ENCODE assay signal across 8 cellular contexts in the genomic region with DNA sequence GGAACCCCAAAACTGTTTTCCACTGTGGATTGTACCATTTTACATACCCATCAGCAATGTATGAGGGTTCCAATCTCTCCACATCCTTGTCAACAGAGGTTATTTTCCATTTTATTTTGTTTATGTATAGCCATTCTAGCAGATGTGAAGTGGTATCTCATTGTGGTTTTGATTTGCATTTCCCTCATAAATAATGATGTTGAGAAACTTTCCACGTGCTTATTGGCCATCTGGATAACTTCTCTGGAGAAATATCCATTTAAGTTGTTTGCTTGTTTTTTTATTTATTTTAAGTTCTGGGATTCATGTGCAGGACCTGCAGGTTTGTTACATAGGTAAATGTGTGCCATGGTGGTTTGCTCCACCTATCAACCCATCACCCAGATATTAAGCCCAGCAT.
"Had no signal": no experiment of that assay in that cellular context is flagged by ENCODE, and none has a peak within 500 bp of the region (broad histone marks: within the 10 kb centered on the region; RNA-seq: fewer than 3 reads in every experiment).

No MANE protein-coding gene starts in this region.

- H3K9ac ChIP-seq: GM23248 had no signal

- H2AFZ ChIP-seq: GM23248 had no signal

- DNase-seq: GM23248, GOT3, H7, HFFc6, IMR-90 had no signal

- H3K9me3 ChIP-seq: HAP-1 had no signal

- ATAC-seq: HCT116, K562 had no signal

- H3K4me1 ChIP-seq: HAP-1 had no signal

- H3K4me3 ChIP-seq: GM23248, HAP-1, K562 had no signal

- H3K36me3 ChIP-seq: HAP-1 had no signal

- H3K27ac ChIP-seq: GM23248 had no signal
